ENCODE assay signal across 13 cellular contexts in the genomic region with DNA sequence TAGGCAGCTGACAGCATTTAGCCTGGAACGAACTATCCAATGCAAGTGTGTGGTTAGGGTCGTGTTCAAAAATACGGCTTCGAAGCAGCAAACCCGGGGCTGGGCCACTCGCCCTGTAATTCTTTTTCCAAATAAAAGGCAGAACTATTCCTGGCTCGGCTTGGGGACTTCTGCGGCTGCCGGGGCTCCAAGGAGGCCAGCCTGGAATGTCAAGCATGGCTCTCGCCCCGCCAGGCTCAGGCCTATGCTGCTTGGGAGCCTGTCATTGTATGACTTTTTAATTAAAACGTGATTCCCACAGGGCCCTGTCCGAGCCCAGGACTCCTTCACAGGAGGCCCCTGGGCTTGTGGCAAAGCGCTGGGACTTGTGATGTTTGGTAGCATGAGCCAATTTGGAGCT. TPM values are rescaled to one million over a fixed set of nuclear protein-coding genes. Genes with fewer than 3 reads are reported as not detected.
DNase-seq lines count a peak whose midpoint lies in the region; ATAC-seq, FAIRE-seq and TF ChIP-seq lines count a peak whose summit lies in the region.
"Had no signal": no experiment of that assay in that cellular context is flagged by ENCODE, and none has a peak within 500 bp of the region (broad histone marks: within the 10 kb centered on the region; RNA-seq: fewer than 3 reads in every experiment).

No MANE protein-coding gene starts in this region.

- H3K27ac Mint-ChIP-seq in activated CD8-positive, alpha-beta memory T cell treated with anti-CD3 and anti-CD28 coated beads, Interleukin-2, amount 10 ng/mL, durations not matched to agents 7 days and 5 days, result no peak overlapping the region

- no peaks in the 10 kb centered on the region for H3K36me3 ChIP-seq in gastroesophageal sphincter
- no peaks in the 10 kb centered on the region for H3K36me3 ChIP-seq in muscle layer of colon (ENCODE audit: insufficient read depth, low read length)
- no peaks in the 10 kb centered on the region for H3K36me3 ChIP-seq in HepG2 (replicated peaks in 1 of 2; ENCODE audit: control insufficient read depth in 1 of 2, insufficient read depth in 2 of 2, low read length in 2 of 2)

- in situ Hi-C loops in HepG2 (cut with HindIII; ENCODE audit: extremely low pct_ligation_motif_present, low pct_unique_long_range_greater_than_20kb), result no loop called here

- no peak overlapping the region for H3K4me2 ChIP-seq in HepG2 (ENCODE audit: low read depth, low read length)

- H4K20me1 ChIP-seq in HepG2 (ENCODE audit: insufficient read depth, low read length), result no peaks in the 10 kb centered on the region

- H3K27me3 Mint-ChIP-seq in activated CD8-positive, alpha-beta memory T cell treated with anti-CD3 and anti-CD28 coated beads, Interleukin-2, amount 10 ng/mL, durations not matched to agents 7 days and 5 days, result peaks cover 27% of the 10 kb centered on the region

- H3K36me3 Mint-ChIP-seq in activated CD8-positive, alpha-beta memory T cell treated with anti-CD3 and anti-CD28 coated beads, Interleukin-2, amount 10 ng/mL, durations not matched to agents 7 days and 5 days, result no peaks in the 10 kb centered on the region
- H3K36me3 Mint-ChIP-seq: CD4-positive, CD25-positive, alpha-beta regulatory T cell had no signal

- TF ChIP-seq CTCF in gastroesophageal sphincter (IDR thresholded peaks at IDR 0.05) (no peak), HepG2 (CRISPR knock-in tag; IDR thresholded peaks at IDR 0.05) (no peak)

- H3K4me3 ChIP-seq in gastroesophageal sphincter (peak overlapping the region in 1 of 2 donors; percentile 2), muscle layer of colon (ENCODE audit: low read depth in 1 of 2, low read length in 2 of 2) (no peak overlapping the region), HepG2 (replicated peaks in 1 of 3; ENCODE audit: insufficient read depth in 1 of 3, low read depth in 2 of 3, low read length in 3 of 3) (no peak overlapping the region)

- no peak for FAIRE-seq in HepG2 (lab: Jason Lieb, UNC)

- DNase-seq in anterior cingulate cortex (lab: John Stamatoyannopoulos, UW), result peak in 45 of 58 donors; percentile 8 to 70 (median 27)
- DNase-seq in activated CD8-positive, alpha-beta memory T cell treated with anti-CD3 and anti-CD28 coated beads, Interleukin-2, amount 10 ng/mL, durations not matched to agents 7 days and 5 days, result no peak
- DNase-seq in SIG-M5 (lab: John Stamatoyannopoulos, UW), result no peak
- DNase-seq in HepG2 (ENCODE audit: low spot score), result no peak
- DNase-seq: activated T-cell treated with anti-CD3 and anti-CD28 coated beads, Interleukin-2, amount 50 U/mL, for 4 hours; CD4-positive, CD25-positive, alpha-beta regulatory T cell; central memory CD4-positive, alpha-beta T cell; MM.1S had no signal

- H3K27ac ChIP-seq in gastroesophageal sphincter, result peak overlapping the region; percentile 74 to 88 (median 88)
- peak overlapping the region; percentile 58 for H3K27ac ChIP-seq in muscle layer of colon (ENCODE audit: low read depth, low read length)
- peak overlapping the region; percentile 37 for H3K27ac ChIP-seq in temporal lobe (ENCODE audit: low read depth, low read length)
- H3K27ac ChIP-seq in HepG2 (ENCODE audit: extremely low read length, insufficient read depth, low read length), result no peak overlapping the region
- H3K27ac ChIP-seq: VCaP had no signal

- no peak overlapping the region for H2AFZ ChIP-seq in HepG2 (ENCODE audit: low read length)

- CTCF ChIA-PET in activated CD8-positive, alpha-beta memory T cell treated with anti-CD3 and anti-CD28 coated beads, Interleukin-2, amount 10 ng/mL, durations not matched to agents 7 days and 5 days (lab: Charles Lee), result interaction anchor here (0.7 kb wide), 1 partner anchor 110 kb away, joined by 3 read pairs; no protein-coding TSS in a partner anchor
- CTCF ChIA-PET in HepG2 (lab: Yijun Ruan, JAX; ENCODE audit: low intra/inter-chr PET ratio, low total read pairs), result no interaction called here

- no peak overlapping the region for H3K4me3 Mint-ChIP-seq in activated CD8-positive, alpha-beta memory T cell treated with anti-CD3 and anti-CD28 coated beads, Interleukin-2, amount 10 ng/mL, durations not matched to agents 7 days and 5 days
- H3K4me3 Mint-ChIP-seq: activated T-cell treated with anti-CD3 and anti-CD28 coated beads, Interleukin-2, amount 50 U/mL, for 4 hours; CD4-positive, CD25-positive, alpha-beta regulatory T cell had no signal

- TF ChIP-seq EP300 in gastroesophageal sphincter (IDR thresholded peaks at IDR 0.05) (no peak), HepG2 (IDR thresholded peaks at IDR 0.05; ENCODE audit: low read depth in 2 of 2, low read length in 2 of 2) (no peak), HepG2 (CRISPR knock-in tag; IDR thresholded peaks at IDR 0.05; ENCODE audit: borderline replicate concordance) (no peak)

- no peaks in the 10 kb centered on the region for H3K9me3 Mint-ChIP-seq in activated CD8-positive, alpha-beta memory T cell treated with anti-CD3 and anti-CD28 coated beads, Interleukin-2, amount 10 ng/mL, durations not matched to agents 7 days and 5 days (ENCODE audit: low read depth)
- H3K9me3 Mint-ChIP-seq: activated T-cell treated with anti-CD3 and anti-CD28 coated beads, Interleukin-2, amount 50 U/mL, for 4 hours; CD4-positive, CD25-positive, alpha-beta regulatory T cell had no signal

- peaks cover 13% of the 10 kb centered on the region for H3K4me1 Mint-ChIP-seq in activated CD8-positive, alpha-beta memory T cell treated with anti-CD3 and anti-CD28 coated beads, Interleukin-2, amount 10 ng/mL, durations not matched to agents 7 days and 5 days

- H3K9me3 ChIP-seq in gastroesophageal sphincter (no peaks in the 10 kb centered on the region), muscle layer of colon (ENCODE audit: low read length) (no peaks in the 10 kb centered on the region), HepG2 (ENCODE audit: low read length) (no peaks in the 10 kb centered on the region)

- H3K27me3 ChIP-seq in gastroesophageal sphincter (no peaks in the 10 kb centered on the region), muscle layer of colon (ENCODE audit: control insufficient read depth in 1 of 2, insufficient read depth in 2 of 2, low read length in 2 of 2) (no peaks in the 10 kb centered on the region), HepG2 (ENCODE audit: control insufficient read depth in 1 of 2, insufficient read depth in 2 of 2, low read length in 2 of 2) (peaks cover 0 to 11% of the 10 kb centered on the region in 2 experiments; a peak in 3 of 5 replicates)

- POLR2A ChIA-PET in HepG2 (lab: Yijun Ruan, JAX), result no interaction called here

- no TSS peak for BruUV-seq in HepG2 (replicated peaks; lab: Mats Ljungman, UMichigan)

- intact Hi-C loops in HepG2 (cut with micrococcal nuclease; ENCODE audit: unreplicated experiment), result no loop called here

- peaks cover 4 to 49% (median 14%) of the 10 kb centered on the region in 3 donors for H3K4me1 ChIP-seq in gastroesophageal sphincter
- H3K4me1 ChIP-seq in muscle layer of colon (ENCODE audit: insufficient read depth, low read length), result peaks cover 12% of the 10 kb centered on the region
- no peaks in the 10 kb centered on the region for H3K4me1 ChIP-seq in HepG2 (ENCODE audit: insufficient read depth, low read length)

- TF ChIP-seq POLR2A in gastroesophageal sphincter (IDR thresholded peaks at IDR 0.05) (no peak), HepG2 (IDR thresholded peaks at IDR 0.05; ENCODE audit: insufficient read depth in 1 of 2, low read depth in 2 of 2, low read length in 2 of 2) (no peak)

- H3K79me2 ChIP-seq in HepG2 (ENCODE audit: insufficient read depth, low read length), result no peaks in the 10 kb centered on the region

- H3K9ac ChIP-seq in muscle layer of colon (ENCODE audit: low read length), result no peak overlapping the region
- no peak overlapping the region for H3K9ac ChIP-seq in HepG2 (ENCODE audit: insufficient read depth, low read depth, low read length)

- ATAC-seq in gastroesophageal sphincter, result peak; percentile 74
- no peak for ATAC-seq in activated CD8-positive, alpha-beta memory T cell treated with anti-CD3 and anti-CD28 coated beads, Interleukin-2, amount 10 ng/mL, durations not matched to agents 7 days and 5 days
- ATAC-seq in HG02571 (IDR thresholded peaks at IDR 0.05; ENCODE audit: unreplicated experiment), result no peak
- ATAC-seq in HepG2, result no peak
- ATAC-seq: activated T-cell treated with anti-CD3 and anti-CD28 coated beads, Interleukin-2, amount 50 U/mL, for 4 hours had no signal

- no peak for TF ChIP-seq RAD21 in HepG2 (CRISPR knock-in tag; IDR thresholded peaks at IDR 0.05)

- WGBS in gastroesophageal sphincter (ENCODE audit: low coverage in 1 of 2), 2 donors, result 6 to 19% methylated on average over 7 to 13 of the region's 14 CpGs
- 49% methylated on average over 12 of the region's 14 CpGs for WGBS in HepG2 (ENCODE audit: low lambda C conversion rate)

TF ChIP-seq in HepG2, 621 proteins besides CTCF, POLR2A, EP300 and RAD21 (continues in another document):
- no peak for TF ChIP-seq WIZ (CRISPR knock-in tag; IDR thresholded peaks at IDR 0.05)

RNA-seq across cellular contexts. Expression of a gene that starts 51.6 kb away (rescaled TPM):
- total RNA-seq in gastroesophageal sphincter, result 10 to 100 TPM; 29.4 to 40.0 (median 34.9) TPM
- 3.0 TPM for total RNA-seq in temporal lobe
- 100 to 1,000 TPM in 1 of 2 experiments, 10 to 100 TPM in 1; 62.1 to 124 TPM for total RNA-seq in activated CD8-positive, alpha-beta memory T cell treated with anti-CD3 and anti-CD28 coated beads, Interleukin-2, amount 10 ng/mL, durations not matched to agents 7 days and 5 days
- total RNA-seq in HepG2 (2016; rRNA removed; fragmentation: Illumina TruSeq; extraction: Trizol), result not detected in 2 replicates
- not detected in 2 replicates for total RNA-seq in HepG2 (2016; cell fraction: cytosol; rRNA removed; fragmentation: Illumina TruSeq; extraction: Trizol; ENCODE audit: low read depth)
- not detected in 2 replicates for total RNA-seq in HepG2 (2016; cell fraction: insoluble cytoplasmic fraction; rRNA removed; fragmentation: Illumina TruSeq; extraction: Trizol)
- total RNA-seq in HepG2 (2016; cell fraction: membrane; rRNA removed; fragmentation: Illumina TruSeq; extraction: Trizol), result not detected in 2 replicates
- total RNA-seq in HepG2 (2016; cell fraction: nucleus; rRNA removed; fragmentation: Illumina TruSeq; extraction: Trizol), result not detected in 2 replicates
- 0.05 TPM in 1 of 2 replicates, not detected in the other for polyA plus RNA-seq in HepG2 (2011; rRNA removed)
- polyA plus RNA-seq in HepG2 (2011; cell fraction: cytosol; rRNA removed), result 0.05 TPM in 1 of 2 replicates, not detected in the other
- 0.16 and 0.23 TPM in 2 replicates for polyA plus RNA-seq in HepG2 (2011; cell fraction: nucleus; rRNA removed)
- not detected in 2 replicates for polyA plus RNA-seq in HepG2 (2012)
- not detected in 2 replicates for polyA plus RNA-seq in HepG2 (2016; cell fraction: cytosol; fragmentation: Illumina TruSeq; extraction: Trizol; ENCODE audit: low read depth)
- polyA plus RNA-seq in HepG2 (2016; cell fraction: insoluble cytoplasmic fraction; fragmentation: Illumina TruSeq; extraction: Trizol; ENCODE audit: low read depth), result not detected in 2 replicates
- polyA plus RNA-seq in HepG2 (2016; cell fraction: membrane; fragmentation: Illumina TruSeq; extraction: Trizol; ENCODE audit: low read depth), result 0.27 TPM in 1 of 2 replicates, not detected in the other
- not detected in 2 replicates for polyA plus RNA-seq in HepG2 (2016; cell fraction: nucleus; fragmentation: Illumina TruSeq; extraction: Trizol; ENCODE audit: insufficient read depth, low read depth)
- 0.16 TPM in 1 of 2 replicates, not detected in the other for polyA minus RNA-seq in HepG2 (2011; rRNA and poly(A)+ RNA removed; ENCODE audit: low replicate concordance)
- polyA minus RNA-seq in HepG2 (2011; cell fraction: cytosol; rRNA and poly(A)+ RNA removed), result not detected in 2 replicates
- not detected in 2 replicates for polyA minus RNA-seq in HepG2 (2011; cell fraction: nucleus; rRNA and poly(A)+ RNA removed)

Comparison
In these comparisons a context has a peak if more than half of its experiments do, and no peak if none do; other contexts are left out.
1. DNase-seq: peak in anterior cingulate cortex (45 of 58); none in activated CD8-positive, alpha-beta memory T cell treated with anti-CD3 and anti-CD28 coated beads, Interleukin-2, amount 10 ng/mL, durations not matched to agents 7 days and 5 days (single experiment), SIG-M5 (single experiment) and HepG2 (single experiment).